9 cellular contexts compared by ENCODE assay signal in genomic region chr4:123090886-123091285, GRCh38.
"Had no signal": no experiment of that assay in that cellular context is flagged by ENCODE, and none has a peak within 500 bp of the region (broad histone marks: within the 10 kb centered on the region; RNA-seq: fewer than 3 reads in every experiment).

No MANE protein-coding gene starts in this region.

- H3K9me3 ChIP-seq: HAP-1 had no signal

- H3K27ac ChIP-seq: GM23248 had no signal

- H3K9me3 Mint-ChIP-seq: HFFc6, IgD-negative memory B cell had no signal

- H3K4me3 Mint-ChIP-seq: HFFc6, IgD-negative memory B cell had no signal

- H3K9ac ChIP-seq: GM23248 had no signal

- FAIRE-seq: HTR-8/SVneo had no signal

- ATAC-seq: HCT116 had no signal

- H3K4me3 ChIP-seq: GM23248, HAP-1 had no signal

- H3K4me1 ChIP-seq: HAP-1 had no signal

- H2AFZ ChIP-seq: GM23248 had no signal

- H3K27me3 Mint-ChIP-seq: IgD-negative memory B cell had no signal

- DNase-seq: GM23248, GOT3, H7, HFFc6, KG1 had no signal
